Comparison of ENCODE assay signal across 22 cellular contexts in the genomic region with DNA sequence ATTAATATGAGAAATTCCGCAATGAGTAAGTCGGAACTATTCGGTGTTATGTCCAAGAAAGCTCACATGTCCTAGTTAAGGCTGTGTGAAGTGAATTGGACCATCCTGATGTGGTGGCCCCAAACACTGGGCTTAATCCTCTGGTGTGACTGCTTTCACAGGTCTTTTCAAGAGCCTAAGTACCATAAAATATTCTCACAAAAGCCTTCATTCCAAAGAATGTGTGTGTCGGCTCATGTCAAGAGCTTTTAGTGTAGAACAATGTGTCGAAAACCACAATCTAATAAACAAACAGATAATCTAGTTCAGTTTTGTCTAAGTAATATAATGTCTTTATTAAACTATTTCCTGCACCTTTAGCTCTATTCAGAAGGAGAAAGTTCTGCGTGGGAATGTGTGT.
"Had no signal": no experiment of that assay in that cellular context is flagged by ENCODE, and none has a peak within 500 bp of the region (broad histone marks: within the 10 kb centered on the region; RNA-seq: fewer than 3 reads in every experiment).

No MANE protein-coding gene starts in this region.

- H3K9me3 Mint-ChIP-seq: activated CD4-positive, alpha-beta memory T cell treated with anti-CD3 and anti-CD28 coated beads for 36 hours; central memory CD8-positive, alpha-beta T cell had no signal

- H3K27me3 Mint-ChIP-seq: activated CD4-positive, alpha-beta memory T cell treated with anti-CD3 and anti-CD28 coated beads for 36 hours; activated CD4-positive, alpha-beta T cell treated with anti-CD3 and anti-CD28 coated beads for 36 hours; activated naive CD8-positive, alpha-beta T cell; central memory CD8-positive, alpha-beta T cell had no signal

- ATAC-seq: activated CD4-positive, alpha-beta T cell treated with anti-CD3 and anti-CD28 coated beads for 36 hours; esophagus mucosa; left colon; lower lobe of right lung had no signal

- H3K4me2 ChIP-seq: hepatocyte had no signal

- H3K27ac ChIP-seq: brain microvascular endothelial cell, hepatocyte, lower lobe of right lung, thyroid gland had no signal

- H3K9me3 ChIP-seq: lower lobe of right lung, thyroid gland had no signal

- H3K4me1 Mint-ChIP-seq: activated CD4-positive, alpha-beta T cell treated with anti-CD3 and anti-CD28 coated beads for 36 hours had no signal

- H2AFZ ChIP-seq: hepatocyte had no signal

- H3K4me3 Mint-ChIP-seq: activated CD4-positive, alpha-beta memory T cell treated with anti-CD3 and anti-CD28 coated beads for 36 hours; activated CD4-positive, alpha-beta T cell treated with anti-CD3 and anti-CD28 coated beads for 36 hours; activated naive CD8-positive, alpha-beta T cell; central memory CD8-positive, alpha-beta T cell; nephron had no signal

- H3K27me3 ChIP-seq: brain microvascular endothelial cell, hepatocyte, thyroid gland had no signal

- H3K4me1 ChIP-seq: lower lobe of right lung had no signal

- H3K4me3 ChIP-seq: hepatocyte, lower lobe of right lung, thyroid gland had no signal

- DNase-seq: activated CD4-positive, alpha-beta memory T cell treated with anti-CD3 and anti-CD28 coated beads for 36 hours; activated CD4-positive, alpha-beta T cell treated with anti-CD3 and anti-CD28 coated beads for 36 hours; activated T-cell treated with anti-CD3 and anti-CD28 coated beads for 4 hours; amygdala; brain microvascular endothelial cell; cortex of kidney; effector CD4-positive, alpha-beta T cell; islet precursor cell; left colon; lower lobe of right lung; midbrain; occipital lobe; retina; stimulated activated CD4-positive, alpha-beta T cell treated with anti-CD3 and anti-CD28 coated beads, Interleukin-12 subunit alpha, Interleukin-12 subunit beta, amount 100 ng/mL, for 4 hours; stimulated activated CD4-positive, alpha-beta T cell treated with anti-CD3 and anti-CD28 coated beads, Interleukin-1b, Interleukin-23, amount 100 ng/mL, for 48 hours; stimulated activated naive CD4-positive, alpha-beta T cell treated with Interleukin-2 at 50 U/mL for 16 hours; thyroid gland had no signal

- H3K27ac Mint-ChIP-seq: activated CD4-positive, alpha-beta memory T cell treated with anti-CD3 and anti-CD28 coated beads for 36 hours; activated CD4-positive, alpha-beta T cell treated with anti-CD3 and anti-CD28 coated beads for 36 hours; activated naive CD8-positive, alpha-beta T cell had no signal

- H3K36me3 ChIP-seq: brain microvascular endothelial cell, lower lobe of right lung, thyroid gland had no signal
